ENCODE assay signal across 8 cellular contexts in the genomic region with DNA sequence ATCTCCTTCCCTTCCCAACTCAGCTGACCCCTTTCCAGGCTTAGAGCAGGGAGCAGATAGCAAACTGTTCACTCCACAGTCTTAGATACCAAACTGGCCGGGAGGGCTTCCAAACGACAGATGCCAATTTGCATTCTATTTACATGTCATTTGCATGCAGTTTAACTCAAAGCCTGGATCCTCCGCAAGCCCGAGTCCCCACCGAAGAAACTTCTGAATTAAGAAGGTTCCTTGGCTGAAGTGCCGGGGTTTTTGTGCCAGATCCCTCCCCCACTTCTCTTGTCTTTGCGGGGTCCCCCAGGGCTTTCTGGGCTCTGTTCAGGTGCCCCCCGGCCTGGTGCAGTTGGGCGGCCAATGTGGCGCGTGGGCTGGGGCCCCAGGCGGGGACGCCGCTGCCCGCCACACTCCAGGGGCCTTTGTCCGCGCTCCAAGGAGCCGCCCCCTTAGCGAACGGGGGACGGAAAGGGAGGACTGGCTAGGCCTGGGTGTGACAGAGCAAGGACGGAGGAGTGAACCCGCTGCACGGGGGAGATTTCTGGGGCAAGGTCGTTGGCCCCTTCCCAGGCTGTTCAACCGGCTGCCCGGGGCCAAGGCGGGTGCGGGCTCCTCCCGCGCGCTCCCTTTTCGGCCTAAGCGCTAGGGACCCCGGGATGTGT. TPM values are rescaled to one million over a fixed set of nuclear protein-coding genes. Genes with fewer than 3 reads are reported as not detected.
DNase-seq lines count a peak whose midpoint lies in the region; ATAC-seq lines count a peak whose summit lies in the region.

No MANE protein-coding gene starts in this region.

- H3K9ac ChIP-seq in muscle layer of colon (ENCODE audit: low read length), result no peak overlapping the region

- H3K27me3 Mint-ChIP-seq in CD4-positive, alpha-beta memory T cell, result peaks cover 9 to 32% of the 10 kb centered on the region in 2 donors
- H3K27me3 Mint-ChIP-seq in activated T-helper 2 cell treated with anti-CD3 and anti-CD28 coated beads, Interferon-gamma antibody, Interleukin-2, Interleukin-4, amounts not matched to agents 10 μg/mL and 5 μg/mL and 100 μg/mL, durations not matched to agents 14 hours and 24 hours and 36 hours (ENCODE audit: low read depth), result peaks cover 40% of the 10 kb centered on the region

- H3K4me1 ChIP-seq in CD4-positive, alpha-beta memory T cell (ENCODE audit: insufficient read depth, low read length), result peaks cover 24% of the 10 kb centered on the region
- H3K4me1 ChIP-seq in effector memory CD4-positive, alpha-beta T cell (ENCODE audit: control insufficient read depth, insufficient read depth, low read length, poor library complexity, severe bottlenecking), result peaks cover 29% of the 10 kb centered on the region
- peaks cover 15% of the 10 kb centered on the region for H3K4me1 ChIP-seq in muscle layer of colon (ENCODE audit: insufficient read depth, low read length)

- no peak overlapping the region for H3K4me3 ChIP-seq in CD4-positive, alpha-beta memory T cell (ENCODE audit: low read length in 2 of 2)
- peak overlapping the region; percentile 60 for H3K4me3 ChIP-seq in effector memory CD4-positive, alpha-beta T cell (ENCODE audit: insufficient read depth, low read depth, low read length, poor library complexity, severe bottlenecking)
- H3K4me3 ChIP-seq in muscle layer of colon (ENCODE audit: low read depth in 1 of 2, low read length in 2 of 2), result peak overlapping the region; percentile 50 to 53

- intact Hi-C loops in CD4-positive, alpha-beta memory T cell (cut with micrococcal nuclease), result no loop called here
- intact Hi-C loops in activated T-helper 2 cell treated with anti-CD3 and anti-CD28 coated beads, Interferon-gamma antibody, Interleukin-2, Interleukin-4, amounts not matched to agents 10 μg/mL and 5 μg/mL and 100 μg/mL, durations not matched to agents 14 hours and 24 hours and 36 hours (cut with micrococcal nuclease), result no loop called here

- peaks cover 15 to 30% (median 23%) of the 10 kb centered on the region in 4 donors for H3K4me1 Mint-ChIP-seq in CD4-positive, alpha-beta memory T cell
- peaks cover 18% of the 10 kb centered on the region for H3K4me1 Mint-ChIP-seq in activated T-helper 2 cell treated with anti-CD3 and anti-CD28 coated beads, Interferon-gamma antibody, Interleukin-2, Interleukin-4, amounts not matched to agents 10 μg/mL and 5 μg/mL and 100 μg/mL, durations not matched to agents 14 hours and 24 hours and 36 hours (ENCODE audit: low read depth)

- CTCF ChIA-PET in CD4-positive, alpha-beta memory T cell (lab: Charles Lee; ENCODE audit: partially characterized antibody), result interaction anchor here (1.2 to 9.6 kb wide), 6 partner anchors 186 to 327 kb away, joined by 6 to 188 read pairs (median 34); a partner anchor contains a TSS

- H3K9me3 ChIP-seq in CD4-positive, alpha-beta memory T cell (ENCODE audit: control insufficient read depth in 1 of 2, low read length in 2 of 2), result no peaks in the 10 kb centered on the region
- no peaks in the 10 kb centered on the region for H3K9me3 ChIP-seq in effector memory CD4-positive, alpha-beta T cell (ENCODE audit: control insufficient read depth, low read length)
- no peaks in the 10 kb centered on the region for H3K9me3 ChIP-seq in muscle layer of colon (ENCODE audit: low read length)

- peaks cover 0 to 2% of the 10 kb centered on the region in 2 donors for H3K36me3 Mint-ChIP-seq in CD4-positive, alpha-beta memory T cell
- H3K36me3 Mint-ChIP-seq in activated T-helper 2 cell treated with anti-CD3 and anti-CD28 coated beads, Interferon-gamma antibody, Interleukin-2, Interleukin-4, amounts not matched to agents 10 μg/mL and 5 μg/mL and 100 μg/mL, durations not matched to agents 14 hours and 24 hours and 36 hours (ENCODE audit: low read depth), result no peaks in the 10 kb centered on the region

- DNase-seq in CD4-positive, alpha-beta memory T cell, result peak in 2 of 5 donors; percentile 4 to 10
- peak; percentile 25 for DNase-seq in NCI-H446 treated with DMSO at 0.1 percent for 48 hours (lab: John Stamatoyannopoulos, UW)
- no peak for DNase-seq in effector memory CD4-positive, alpha-beta T cell
- DNase-seq in activated T-helper 2 cell treated with anti-CD3 and anti-CD28 coated beads, Interferon-gamma antibody, Interleukin-2, Interleukin-4, amounts not matched to agents 10 μg/mL and 5 μg/mL and 100 μg/mL, durations not matched to agents 14 hours and 24 hours and 36 hours (ENCODE audit: low spot score), result no peak
- DNase-seq in SIG-M5 (lab: John Stamatoyannopoulos, UW), result no peak
- no peak for DNase-seq in SHP77 treated with DMSO at 0.1 percent for 48 hours (lab: John Stamatoyannopoulos, UW)

- ATAC-seq in GM21447 (IDR thresholded peaks at IDR 0.05; ENCODE audit: unreplicated experiment), result no peak

- H3K36me3 ChIP-seq in CD4-positive, alpha-beta memory T cell (ENCODE audit: insufficient read depth, low read length), result no peaks in the 10 kb centered on the region
- no peaks in the 10 kb centered on the region for H3K36me3 ChIP-seq in effector memory CD4-positive, alpha-beta T cell (ENCODE audit: control insufficient read depth, insufficient read depth, low read length)
- no peaks in the 10 kb centered on the region for H3K36me3 ChIP-seq in muscle layer of colon (ENCODE audit: insufficient read depth, low read length)

- POLR2A ChIA-PET in CD4-positive, alpha-beta memory T cell (lab: Charles Lee; ENCODE audit: partially characterized antibody), result interaction anchor here (1.0 to 1.5 kb wide), 3 partner anchors 165 to 328 kb away, joined by 3 to 14 read pairs (median 5); a partner anchor contains a TSS

- H3K27ac ChIP-seq in CD4-positive, alpha-beta memory T cell (ENCODE audit: low read depth, low read length), result no peak overlapping the region
- no peak overlapping the region for H3K27ac ChIP-seq in effector memory CD4-positive, alpha-beta T cell (ENCODE audit: insufficient read depth, low read length, poor library complexity, severe bottlenecking)
- peak overlapping the region; percentile 34 for H3K27ac ChIP-seq in muscle layer of colon (ENCODE audit: low read depth, low read length)

- H3K27me3 ChIP-seq in CD4-positive, alpha-beta memory T cell (ENCODE audit: insufficient read depth, low read length), result peaks cover 12% of the 10 kb centered on the region
- H3K27me3 ChIP-seq in effector memory CD4-positive, alpha-beta T cell (replicated peaks; ENCODE audit: control insufficient read depth, insufficient read depth, low read length, poor library complexity, severe bottlenecking), result peaks cover 27% of the 10 kb centered on the region
- peaks cover 0 to 15% of the 10 kb centered on the region in 2 donors for H3K27me3 ChIP-seq in muscle layer of colon (ENCODE audit: control insufficient read depth in 1 of 2, insufficient read depth in 2 of 2, low read length in 2 of 2)

- peak overlapping the region; percentile 17 to 84 (median 74) for H3K4me3 Mint-ChIP-seq in CD4-positive, alpha-beta memory T cell
- H3K4me3 Mint-ChIP-seq in activated T-helper 2 cell treated with anti-CD3 and anti-CD28 coated beads, Interferon-gamma antibody, Interleukin-2, Interleukin-4, amounts not matched to agents 10 μg/mL and 5 μg/mL and 100 μg/mL, durations not matched to agents 14 hours and 24 hours and 36 hours (ENCODE audit: low read depth), result no peak overlapping the region

- no peak overlapping the region for H3K27ac Mint-ChIP-seq in CD4-positive, alpha-beta memory T cell
- H3K27ac Mint-ChIP-seq in activated T-helper 2 cell treated with anti-CD3 and anti-CD28 coated beads, Interferon-gamma antibody, Interleukin-2, Interleukin-4, amounts not matched to agents 10 μg/mL and 5 μg/mL and 100 μg/mL, durations not matched to agents 14 hours and 24 hours and 36 hours, result no peak overlapping the region

- no peaks in the 10 kb centered on the region for H3K9me3 Mint-ChIP-seq in CD4-positive, alpha-beta memory T cell
- no peaks in the 10 kb centered on the region for H3K9me3 Mint-ChIP-seq in activated T-helper 2 cell treated with anti-CD3 and anti-CD28 coated beads, Interferon-gamma antibody, Interleukin-2, Interleukin-4, amounts not matched to agents 10 μg/mL and 5 μg/mL and 100 μg/mL, durations not matched to agents 14 hours and 24 hours and 36 hours

RNA-seq across cellular contexts. Expression of a gene that starts 1.2 kb away (rescaled TPM):
- total RNA-seq in CD4-positive, alpha-beta memory T cell, result not detected
- polyA plus RNA-seq in CD4-positive, alpha-beta memory T cell, result 1 to 10 TPM; 1.7 to 2.4 TPM
- not detected in 2 replicates for total RNA-seq in activated T-helper 2 cell treated with anti-CD3 and anti-CD28 coated beads, Interferon-gamma antibody, Interleukin-2, Interleukin-4, amounts not matched to agents 10 μg/mL and 5 μg/mL and 100 μg/mL, durations not matched to agents 14 hours and 24 hours and 36 hours

Comparison
In these comparisons a context has a peak if more than half of its experiments do, and no peak if none do; other contexts are left out.
1. H3K4me3 ChIP-seq: peak in effector memory CD4-positive, alpha-beta T cell (single experiment) and muscle layer of colon (2 of 2); none in CD4-positive, alpha-beta memory T cell (0 of 2).